Comparison of ENCODE assay signal across 16 cellular contexts in the genomic region with DNA sequence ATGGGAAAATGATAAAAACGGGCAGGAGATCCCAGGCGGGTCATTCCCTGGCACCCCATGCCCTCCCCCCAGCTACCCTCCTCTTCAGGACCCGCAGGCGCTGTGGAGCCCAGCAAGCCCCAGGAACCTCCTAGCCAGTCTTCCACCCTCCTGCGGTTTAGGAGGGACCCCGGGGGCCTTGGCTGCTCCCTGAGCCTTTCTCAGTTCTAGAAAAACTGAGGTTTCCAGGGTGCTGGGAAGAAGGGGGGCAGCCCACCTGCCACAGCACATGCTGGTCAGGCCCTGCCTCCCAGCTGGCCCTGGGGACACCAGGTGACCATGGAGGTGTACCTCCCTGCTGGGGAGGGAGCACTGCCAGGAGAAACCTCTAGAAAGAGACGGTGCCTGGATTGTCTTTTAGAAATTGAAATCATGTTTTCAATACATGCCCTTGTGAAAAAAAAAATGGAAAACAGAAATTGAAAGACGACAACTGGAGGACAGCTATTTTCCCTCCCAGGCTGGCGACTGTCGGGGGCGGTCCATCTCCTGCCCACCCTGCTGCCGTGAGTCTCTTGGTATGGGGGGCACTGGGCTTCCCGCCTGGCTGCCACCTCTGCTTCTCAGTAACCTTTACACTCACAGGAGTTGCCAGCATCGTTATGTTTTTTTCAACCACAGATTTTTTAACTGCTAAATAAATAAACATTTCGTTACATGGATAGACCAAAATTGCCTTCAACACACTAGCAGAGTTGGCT.
"Had no signal": no experiment of that assay in that cellular context is flagged by ENCODE, and none has a peak within 500 bp of the region (broad histone marks: within the 10 kb centered on the region; RNA-seq: fewer than 3 reads in every experiment).

No MANE protein-coding gene starts in this region.

- H3K4me3 ChIP-seq: cardiac muscle cell, gastrocnemius medialis, tibial nerve, vagina had no signal

- H3K4me3 Mint-ChIP-seq: activated naive CD8-positive, alpha-beta T cell treated with anti-CD3 and anti-CD28 coated beads, Interleukin-2, amount 10 ng/mL, durations not matched to agents 7 days and 5 days; activated T-helper 1 cell treated with anti-CD3 and anti-CD28 coated beads, Interleukin-12 subunit alpha, Interleukin-12 subunit beta, Interleukin-2, Interleukin-4 antibody, amounts not matched to agents 30 ng/mL and 10 ng/mL and 1 ng/mL, durations not matched to agents 14 hours and 24 hours and 36 hours; naive thymus-derived CD8-positive, alpha-beta T cell had no signal

- H3K27ac ChIP-seq: cardiac muscle cell, gastrocnemius medialis, neutrophil, parathyroid adenoma, tibial nerve, vagina, WERI-Rb-1 had no signal

- H3K36me3 ChIP-seq: cardiac muscle cell, gastrocnemius medialis, vagina, WERI-Rb-1 had no signal

- ATAC-seq: gastrocnemius medialis; naive thymus-derived CD8-positive, alpha-beta T cell had no signal

- H3K27me3 Mint-ChIP-seq: activated naive CD8-positive, alpha-beta T cell treated with anti-CD3 and anti-CD28 coated beads, Interleukin-2, amount 10 ng/mL, durations not matched to agents 7 days and 5 days; naive thymus-derived CD8-positive, alpha-beta T cell had no signal

- H3K4me1 Mint-ChIP-seq: activated naive CD8-positive, alpha-beta T cell treated with anti-CD3 and anti-CD28 coated beads, Interleukin-2, amount 10 ng/mL, durations not matched to agents 7 days and 5 days had no signal

- H3K36me3 Mint-ChIP-seq: activated naive CD8-positive, alpha-beta T cell treated with anti-CD3 and anti-CD28 coated beads, Interleukin-2, amount 10 ng/mL, durations not matched to agents 7 days and 5 days had no signal

- H3K9me3 ChIP-seq: gastrocnemius medialis, neutrophil, tibial nerve, vagina had no signal

- H3K27ac Mint-ChIP-seq: activated naive CD8-positive, alpha-beta T cell treated with anti-CD3 and anti-CD28 coated beads, Interleukin-2, amount 10 ng/mL, durations not matched to agents 7 days and 5 days; activated T-helper 1 cell treated with anti-CD3 and anti-CD28 coated beads, Interleukin-12 subunit alpha, Interleukin-12 subunit beta, Interleukin-2, Interleukin-4 antibody, amounts not matched to agents 30 ng/mL and 10 ng/mL and 1 ng/mL, durations not matched to agents 14 hours and 24 hours and 36 hours had no signal

- DNase-seq: activated CD4-positive, alpha-beta T cell treated with anti-CD3 and anti-CD28 coated beads, Interleukin-2, amount 50 U/mL, for 4 hours; activated naive CD4-positive, alpha-beta T cell; amygdala; mesendoderm; stimulated activated CD4-positive, alpha-beta T cell treated with anti-CD3 and anti-CD28 coated beads, Interleukin-2, amount 100 ng/mL, for 24 hours; stimulated activated naive CD4-positive, alpha-beta T cell treated with Interleukin-2 at 50 U/mL for 16 hours had no signal

- H3K27me3 ChIP-seq: cardiac muscle cell, gastrocnemius medialis, neutrophil, tibial nerve, vagina had no signal

- H3K4me1 ChIP-seq: gastrocnemius medialis, parathyroid adenoma, tibial nerve, vagina had no signal
